Comparison of ENCODE assay signal across 8 cellular contexts in the genomic region with DNA sequence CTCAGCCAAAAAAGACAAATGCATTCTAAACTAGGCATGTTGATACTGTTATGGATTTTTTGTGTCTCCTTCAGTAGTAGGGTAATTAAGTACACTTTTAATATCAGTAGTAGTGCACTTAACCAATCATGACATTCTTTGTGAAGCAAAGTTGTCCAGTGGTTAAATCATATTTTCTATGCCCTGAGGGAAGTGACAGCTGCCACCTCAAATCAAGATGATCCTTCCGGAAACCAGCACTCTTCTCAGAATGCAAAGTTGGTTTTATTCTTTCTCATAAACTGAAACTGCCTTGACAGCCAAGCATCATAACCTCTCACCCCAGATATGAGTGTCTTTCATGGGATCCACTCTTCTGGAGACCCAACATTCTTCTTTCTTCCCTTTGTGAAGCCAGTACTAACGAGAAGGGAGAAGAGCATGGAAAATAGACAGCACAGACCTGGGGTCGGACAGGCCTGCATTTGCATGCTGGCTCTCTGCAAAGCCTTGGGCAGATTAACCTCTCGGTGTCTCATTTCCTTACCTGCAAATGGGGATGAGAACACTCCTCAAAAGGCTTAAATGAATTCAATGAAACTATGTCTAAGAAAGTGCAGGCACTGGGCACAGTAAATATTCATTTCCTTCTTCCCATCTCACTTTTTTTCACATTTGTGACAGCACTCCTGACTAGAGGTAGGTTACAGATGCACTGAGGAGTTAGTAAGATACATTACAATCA. TPM values are rescaled to one million over a fixed set of nuclear protein-coding genes. Genes with fewer than 3 reads are reported as not detected.
DNase-seq lines count a peak whose midpoint lies in the region; ATAC-seq, FAIRE-seq and TF ChIP-seq lines count a peak whose summit lies in the region.

No MANE protein-coding gene starts in this region.

- in situ Hi-C loops in GM13976 (cut with MboI; ENCODE audit: low sequenced_read_pairs, unreplicated experiment): no loop called here
- in situ Hi-C loops in KBM-7 (cut with MboI; ENCODE audit: low pct_unique_long_range_greater_than_20kb, low sequenced_read_pairs): no loop called here

- no peak for FAIRE-seq in D721Med (lab: Jason Lieb, UNC)

- no peak overlapping the region for H3K4me3 ChIP-seq in epithelial cell of esophagus (ENCODE audit: low read length)

- DNase-seq in GM13976 (ENCODE audit: low spot score) (peak; percentile 75), epithelial cell of esophagus (ENCODE audit: low read depth) (peak; percentile 25), GF-D8 (lab: John Stamatoyannopoulos, UW) (no peak), KBM-7 (no peak), HT-29 (ENCODE audit: low spot score) (no peak), D721Med (ENCODE audit: insufficient read length, low spot score) (no peak)

- no peak for TF ChIP-seq CTCF in GM13976 (IDR thresholded peaks at IDR 0.05; ENCODE audit: borderline replicate concordance, control extremely low read depth, extremely low read depth, insufficient read depth, missing control alignments)
- no peak for TF ChIP-seq CTCF in epithelial cell of esophagus (IDR thresholded peaks at IDR 0.05; ENCODE audit: insufficient read depth, low read depth, low read length, missing control alignments)
- TF ChIP-seq CTCF in D721Med (IDR thresholded peaks at IDR 0.05; ENCODE audit: insufficient read depth, missing control alignments): no peak

- peak; percentile 81 for ATAC-seq in GM21381 (IDR thresholded peaks at IDR 0.05; ENCODE audit: unreplicated experiment)
- ATAC-seq in HG03469 (IDR thresholded peaks at IDR 0.05; ENCODE audit: unreplicated experiment): peak; percentile 51

RNA-seq across cellular contexts. Expression of gene AAGAB, which starts 13.2 kb away (rescaled TPM):
- 42.0 and 43.8 TPM in 2 replicates for total RNA-seq in HT-29 (2014; rRNA removed; shearing (Covaris generic))

RNA-seq across cellular contexts. Expression of gene IQCH, which starts 13.3 kb away (rescaled TPM):
- 1.9 and 2.6 TPM in 2 replicates for total RNA-seq in HT-29 (2014; rRNA removed; shearing (Covaris generic))

Comparison
In these comparisons a context has a peak if more than half of its experiments do, and no peak if none do; other contexts are left out.
1. DNase-seq: peak in GM13976 (single experiment) and epithelial cell of esophagus (single experiment); none in GF-D8 (single experiment), KBM-7 (single experiment), HT-29 (single experiment) and D721Med (single experiment).